ENCODE assay signal across 17 cellular contexts in genomic region chr12:30110970-30111586, GRCh38.
A peak's percentile ranks its signal among the peaks of the same experiment; 100 is the strongest.
DNase-seq lines count a peak whose midpoint lies in the region; ATAC-seq and TF ChIP-seq lines count a peak whose summit lies in the region.
"Had no signal": no experiment of that assay in that cellular context is flagged by ENCODE, and none has a peak within 500 bp of the region (broad histone marks: within the 10 kb centered on the region; RNA-seq: fewer than 3 reads in every experiment).

No MANE protein-coding gene starts in this region.

- no peaks in the 10 kb centered on the region for H3K4me1 ChIP-seq in breast epithelium
- H3K4me1 ChIP-seq in smooth muscle cell (ENCODE audit: low read depth): no peaks in the 10 kb centered on the region
- H3K4me1 ChIP-seq in esophagus muscularis mucosa: no peaks in the 10 kb centered on the region
- H3K4me1 ChIP-seq: left lung had no signal

- no peak for ATAC-seq in HG02798 (IDR thresholded peaks at IDR 0.05; ENCODE audit: poor library complexity, unreplicated experiment)
- no peak for ATAC-seq in stimulated activated naive CD8-positive, alpha-beta T cell treated with anti-CD3 and anti-CD28 coated beads, Interleukin-15, amount 100 ng/mL, for 72 hours
- ATAC-seq: activated CD8-positive, alpha-beta T cell treated with anti-CD3 and anti-CD28 coated beads for 36 hours; left lung; natural killer cell treated with Interleukin-12 subunit alpha and Interleukin-12 subunit beta and Interleukin-15 and Interleukin-18, amount 100 ng/mL, for 72 hours; sciatic nerve had no signal

- no peaks in the 10 kb centered on the region for H3F3A ChIP-seq in smooth muscle cell (ENCODE audit: low read depth)

- WGBS in smooth muscle cell (ENCODE audit: low lambda C conversion rate): 63% methylated on average over 6 of the region's 6 CpGs
- 84% methylated on average over 6 of the region's 6 CpGs for WGBS in esophagus muscularis mucosa

- H3K4me3 ChIP-seq in breast epithelium: no peak overlapping the region
- H3K4me3 ChIP-seq in brain microvascular endothelial cell (ENCODE audit: low read depth, low read length): no peak overlapping the region
- H3K4me3 ChIP-seq in smooth muscle cell: no peak overlapping the region
- H3K4me3 ChIP-seq in esophagus muscularis mucosa: no peak overlapping the region
- H3K4me3 ChIP-seq: left lung had no signal

- POLR2A ChIA-PET in MCF 10A (lab: Yijun Ruan, JAX): interaction anchor here (0.6 kb wide), 1 partner anchor 26 kb away, joined by 3 read pairs; no protein-coding TSS in a partner anchor

- H3K36me3 Mint-ChIP-seq in MCF 10A (ENCODE audit: insufficient read depth, unreplicated experiment): no peaks in the 10 kb centered on the region
- H3K36me3 Mint-ChIP-seq: natural killer cell treated with Interleukin-12 subunit alpha and Interleukin-12 subunit beta and Interleukin-15 and Interleukin-18, amount 100 ng/mL, for 72 hours had no signal

- H2AFZ ChIP-seq in smooth muscle cell (ENCODE audit: low read depth): no peak overlapping the region

- no peaks in the 10 kb centered on the region for H4K20me1 ChIP-seq in smooth muscle cell (ENCODE audit: low read depth)

- H3K36me3 ChIP-seq in breast epithelium (no peaks in the 10 kb centered on the region), brain microvascular endothelial cell (replicated peaks) (no peaks in the 10 kb centered on the region), smooth muscle cell (ENCODE audit: low read depth) (no peaks in the 10 kb centered on the region), esophagus muscularis mucosa (no peaks in the 10 kb centered on the region)
- H3K36me3 ChIP-seq: left lung had no signal

- H3K27me3 Mint-ChIP-seq in MCF 10A (ENCODE audit: insufficient read depth, unreplicated experiment): no peaks in the 10 kb centered on the region
- H3K27me3 Mint-ChIP-seq in stimulated activated naive CD8-positive, alpha-beta T cell treated with anti-CD3 and anti-CD28 coated beads, Interleukin-15, amount 100 ng/mL, for 72 hours: no peaks in the 10 kb centered on the region
- H3K27me3 Mint-ChIP-seq: activated CD8-positive, alpha-beta T cell treated with anti-CD3 and anti-CD28 coated beads for 36 hours; natural killer cell treated with Interleukin-12 subunit alpha and Interleukin-12 subunit beta and Interleukin-15 and Interleukin-18, amount 100 ng/mL, for 72 hours had no signal

- H3K4me1 Mint-ChIP-seq in MCF 10A (ENCODE audit: insufficient read depth, unreplicated experiment): peaks cover 8% of the 10 kb centered on the region
- H3K4me1 Mint-ChIP-seq in stimulated activated naive CD8-positive, alpha-beta T cell treated with anti-CD3 and anti-CD28 coated beads, Interleukin-15, amount 100 ng/mL, for 72 hours: no peaks in the 10 kb centered on the region

- in situ Hi-C loops in brain microvascular endothelial cell (cut with HindIII; ENCODE audit: low pct_ligation_motif_present, low sequenced_read_pairs): no loop called here

- TSS peak; percentile 85 for BruUV-seq in MCF 10A (replicated peaks; lab: Mats Ljungman, UMichigan)

- H3K9ac ChIP-seq in smooth muscle cell (ENCODE audit: low read depth): no peak overlapping the region

- TF ChIP-seq CTCF in MCF 10A (IDR thresholded peaks at IDR 0.05; ENCODE audit: unreplicated experiment) (no peak), breast epithelium (IDR thresholded peaks at IDR 0.05) (no peak), brain microvascular endothelial cell (IDR thresholded peaks at IDR 0.05; ENCODE audit: low read depth, low read length, missing control alignments) (no peak), smooth muscle cell (IDR thresholded peaks at IDR 0.05; ENCODE audit: borderline replicate concordance, insufficient read depth, poor library complexity, severe bottlenecking) (no peak), esophagus muscularis mucosa (IDR thresholded peaks at IDR 0.05) (no peak)

- H3K27ac Mint-ChIP-seq in MCF 10A (ENCODE audit: low read depth, unreplicated experiment): no peak overlapping the region
- no peak overlapping the region for H3K27ac Mint-ChIP-seq in stimulated activated naive CD8-positive, alpha-beta T cell treated with anti-CD3 and anti-CD28 coated beads, Interleukin-15, amount 100 ng/mL, for 72 hours
- H3K27ac Mint-ChIP-seq: activated CD8-positive, alpha-beta T cell treated with anti-CD3 and anti-CD28 coated beads for 36 hours; natural killer cell treated with Interleukin-12 subunit alpha and Interleukin-12 subunit beta and Interleukin-15 and Interleukin-18, amount 100 ng/mL, for 72 hours had no signal

- intact Hi-C loops in MCF 10A (cut with micrococcal nuclease): no loop called here
- intact Hi-C loops in breast epithelium (cut with DNase I; ENCODE audit: low total_unique reads): no loop called here
- intact Hi-C loops in esophagus muscularis mucosa (cut with DNase I): no loop called here

- TF ChIP-seq EP300 in esophagus muscularis mucosa (IDR thresholded peaks at IDR 0.05): no peak

- DNase-seq in MCF 10A (ENCODE audit: unreplicated experiment) (peak; percentile 41), breast epithelium (ENCODE audit: low spot score in 2 of 2) (no peak), brain microvascular endothelial cell (peak; percentile 23), hepatic stellate cell (ENCODE audit: low spot score) (peak; percentile 18), smooth muscle cell (lab: John Stamatoyannopoulos, UW; ENCODE audit: unreplicated experiment) (no peak), esophagus muscularis mucosa (ENCODE audit: extremely low spot score) (no peak)
- no peak for DNase-seq in stimulated activated naive CD8-positive, alpha-beta T cell treated with anti-CD3 and anti-CD28 coated beads, Interleukin-15, amount 100 ng/mL, for 72 hours
- DNase-seq: activated CD8-positive, alpha-beta T cell treated with anti-CD3 and anti-CD28 coated beads for 36 hours; activated effector memory CD4-positive, alpha-beta T cell treated with anti-CD3 and anti-CD28 coated beads, Interleukin-2, amount 50 U/mL, for 16 hours; central memory CD4-positive, alpha-beta T cell; Kasumi-1; NCI-H2029; SIG-M5 had no signal

- no peak for TF ChIP-seq POLR2A in breast epithelium (IDR thresholded peaks at IDR 0.05)
- TF ChIP-seq POLR2A in esophagus muscularis mucosa (IDR thresholded peaks at IDR 0.05; ENCODE audit: low read depth): no peak

- H3K4me2 ChIP-seq in smooth muscle cell: no peak overlapping the region

- H3K79me2 ChIP-seq in smooth muscle cell (ENCODE audit: low read depth): no peaks in the 10 kb centered on the region

- H3K9me3 Mint-ChIP-seq in MCF 10A (ENCODE audit: unreplicated experiment): peaks cover 11% of the 10 kb centered on the region
- peaks cover 8 to 10% of the 10 kb centered on the region in 2 donors for H3K9me3 Mint-ChIP-seq in stimulated activated naive CD8-positive, alpha-beta T cell treated with anti-CD3 and anti-CD28 coated beads, Interleukin-15, amount 100 ng/mL, for 72 hours

- CTCF ChIA-PET in MCF 10A (lab: Yijun Ruan, JAX): interaction anchor here (0.6 kb wide), 1 partner anchor 429 kb away, joined by 3 read pairs; no protein-coding TSS in a partner anchor

- no peak overlapping the region for H3K4me3 Mint-ChIP-seq in MCF 10A (ENCODE audit: unreplicated experiment)
- H3K4me3 Mint-ChIP-seq in stimulated activated naive CD8-positive, alpha-beta T cell treated with anti-CD3 and anti-CD28 coated beads, Interleukin-15, amount 100 ng/mL, for 72 hours: no peak overlapping the region
- H3K4me3 Mint-ChIP-seq: activated CD8-positive, alpha-beta T cell treated with anti-CD3 and anti-CD28 coated beads for 36 hours; natural killer cell treated with Interleukin-12 subunit alpha and Interleukin-12 subunit beta and Interleukin-15 and Interleukin-18, amount 100 ng/mL, for 72 hours had no signal

- H3K9me3 ChIP-seq in breast epithelium: peaks cover 0 to 9% of the 10 kb centered on the region in 2 donors
- no peaks in the 10 kb centered on the region for H3K9me3 ChIP-seq in smooth muscle cell (replicated peaks; ENCODE audit: low read depth)
- no peaks in the 10 kb centered on the region for H3K9me3 ChIP-seq in esophagus muscularis mucosa

- H3K27ac ChIP-seq in breast epithelium (no peak overlapping the region), brain microvascular endothelial cell (no peak overlapping the region), smooth muscle cell (ENCODE audit: low read depth) (no peak overlapping the region), esophagus muscularis mucosa (replicated peaks in 1 of 4) (no peak overlapping the region)
- H3K27ac ChIP-seq: left lung had no signal

- H3K27me3 ChIP-seq in breast epithelium: no peaks in the 10 kb centered on the region
- no peaks in the 10 kb centered on the region for H3K27me3 ChIP-seq in brain microvascular endothelial cell (replicated peaks)
- no peaks in the 10 kb centered on the region for H3K27me3 ChIP-seq in smooth muscle cell (ENCODE audit: low read depth)
- no peaks in the 10 kb centered on the region for H3K27me3 ChIP-seq in esophagus muscularis mucosa
- H3K27me3 ChIP-seq: left lung had no signal

Comparison
In these comparisons a context has a peak if more than half of its experiments do, and no peak if none do; other contexts are left out.
1. DNase-seq: peak in MCF 10A (single experiment), brain microvascular endothelial cell (single experiment) and hepatic stellate cell (single experiment); none in breast epithelium (0 of 2), smooth muscle cell (single experiment), stimulated activated naive CD8-positive, alpha-beta T cell treated with anti-CD3 and anti-CD28 coated beads, Interleukin-15, amount 100 ng/mL, for 72 hours (0 of 2) and esophagus muscularis mucosa (single experiment).